Comparison of ENCODE assay signal across 29 cellular contexts in genomic region chr2:222248818-222249217, GRCh38. TPM values are rescaled to one million over a fixed set of nuclear protein-coding genes. Genes with fewer than 3 reads are reported as not detected.
"Had no signal": no experiment of that assay in that cellular context is flagged by ENCODE, and none has a peak within 500 bp of the region (broad histone marks: within the 10 kb centered on the region; RNA-seq: fewer than 3 reads in every experiment).

No MANE protein-coding gene starts in this region.

- ATAC-seq: foreskin keratinocyte, gastrocnemius medialis, heart right ventricle, left cardiac atrium, left lung, left ventricle myocardium superior, lower lobe of right lung, mucosa of descending colon had no signal

- H3K4me3 ChIP-seq: coronary artery, dorsolateral prefrontal cortex, esophagus muscularis mucosa, gastrocnemius medialis, heart right ventricle, left lung, lower lobe of right lung, mucosa of descending colon had no signal

- DNase-seq: dermis blood vessel endothelial cell; dorsolateral prefrontal cortex; effector CD4-positive, alpha-beta T cell; effector memory CD4-positive, alpha-beta T cell; foreskin keratinocyte; gastrocnemius medialis; glutamatergic neuron; head of caudate nucleus; heart right ventricle; hippocampal formation; left cardiac atrium; left lung; left ventricle myocardium superior; lower lobe of right lung; mesenchymal stem cell; mucosa of descending colon; naive B cell had no signal

RNA-seq across cellular contexts. Expression of gene PAX3, which starts 50.0 kb away (rescaled TPM):
- total RNA-seq: dermis blood vessel endothelial cell, endothelial cell of umbilical vein, epithelial cell of proximal tubule, esophagus muscularis mucosa, fibroblast of lung, fibroblast of villous mesenchyme, foreskin keratinocyte, glomerular endothelial cell, heart right ventricle, kidney epithelial cell, left lung, left ventricle myocardium superior, lower lobe of right lung, lung microvascular endothelial cell, mesenteric fat pad, mucosa of descending colon had no signal
- polyA plus RNA-seq: endothelial cell of umbilical vein, esophagus, fibroblast of lung, foreskin keratinocyte, keratinocyte had no signal
